In the genomic region with DNA sequence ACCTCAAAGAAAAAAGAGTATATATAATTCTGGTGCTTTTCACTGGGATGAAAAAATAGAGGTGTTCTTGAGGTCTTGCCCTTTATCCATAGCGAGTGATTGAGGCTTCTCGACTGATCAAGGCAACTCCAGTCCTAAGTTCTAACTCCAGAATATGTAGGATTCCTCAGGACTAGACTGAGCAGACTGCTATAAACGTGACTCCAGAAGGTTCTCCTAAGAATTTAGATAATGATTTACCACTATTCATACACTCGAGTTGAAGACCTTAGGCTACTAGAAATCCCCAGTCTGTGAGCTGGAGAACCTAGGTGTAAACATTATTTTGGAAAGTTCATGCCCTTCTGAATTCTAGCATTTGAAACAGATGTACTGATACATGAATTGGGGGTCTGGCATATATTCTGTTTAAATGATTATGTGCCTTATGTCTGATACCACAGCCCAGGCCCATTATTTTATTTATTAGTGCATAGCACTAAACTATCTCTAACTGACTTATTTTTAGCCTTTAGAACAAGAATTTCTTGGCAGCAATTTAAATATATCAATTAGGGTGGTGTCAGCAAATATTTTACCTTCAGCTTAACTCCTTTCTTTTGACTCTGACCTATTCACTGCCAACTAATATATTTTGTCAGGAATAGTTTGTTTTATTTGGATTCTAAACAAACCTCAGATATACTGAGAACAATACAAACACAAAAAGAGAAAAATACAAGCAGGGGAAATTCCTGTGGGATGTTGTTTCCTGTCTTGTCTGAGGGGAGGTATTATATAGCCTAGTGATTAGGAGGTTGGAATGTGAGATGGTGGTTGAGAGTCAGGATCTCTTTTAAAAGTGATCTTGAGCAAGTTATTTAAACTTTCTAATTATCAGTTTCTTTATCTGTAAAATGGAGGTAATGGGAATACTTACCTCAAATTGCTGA, we compare ENCODE assay signal across 1 cellular context.
TF ChIP-seq lines count a peak whose summit lies in the region.

No MANE protein-coding gene starts in this region.

TF ChIP-seq in HepG2, 621 proteins besides CTCF, POLR2A, EP300 and RAD21 (continued from another document and continues in another):
- TF ChIP-seq BCLAF1 (IDR thresholded peaks at IDR 0.05) (no peak), ZFP37 (CRISPR knock-in tag; IDR thresholded peaks at IDR 0.05; ENCODE audit: borderline replicate concordance) (no peak), ZNF839 (CRISPR knock-in tag; IDR thresholded peaks at IDR 0.05; ENCODE audit: borderline replicate concordance) (no peak), ZNF44 (CRISPR knock-in tag; IDR thresholded peaks at IDR 0.05) (no peak), ATAD3A (CRISPR knock-in tag; IDR thresholded peaks at IDR 0.05) (no peak), ASH2L (IDR thresholded peaks at IDR 0.05; ENCODE audit: insufficient read length, low read depth, low read length) (no peak), HNF4G (IDR thresholded peaks at IDR 0.05; ENCODE audit: borderline replicate concordance, low read depth, low read length) (no peak), HNF4G (CRISPR knock-in tag; IDR thresholded peaks at IDR 0.05; ENCODE audit: borderline replicate concordance, low read depth) (no peak), NFIC (IDR thresholded peaks at IDR 0.05; ENCODE audit: low read length) (no peak), RCOR2 (CRISPR knock-in tag; IDR thresholded peaks at IDR 0.05) (no peak), ZNF564 (CRISPR knock-in tag; IDR thresholded peaks at IDR 0.05) (no peak), ZNF615 (CRISPR knock-in tag; IDR thresholded peaks at IDR 0.05; ENCODE audit: borderline replicate concordance) (no peak), ZUFSP (CRISPR knock-in tag; IDR thresholded peaks at IDR 0.05; ENCODE audit: borderline replicate concordance) (no peak), MAFK (conservative IDR thresholded peaks at IDR 0.05 in 1 of 2, IDR thresholded peaks at IDR 0.05 in 1 of 2; ENCODE audit: low read length in 2 of 2) (peak; percentile 56 to 75; a peak in 3 of 4 replicates), ZNF503 (CRISPR knock-in tag; IDR thresholded peaks at IDR 0.05) (no peak)
- TF ChIP-seq, protein P1, sequence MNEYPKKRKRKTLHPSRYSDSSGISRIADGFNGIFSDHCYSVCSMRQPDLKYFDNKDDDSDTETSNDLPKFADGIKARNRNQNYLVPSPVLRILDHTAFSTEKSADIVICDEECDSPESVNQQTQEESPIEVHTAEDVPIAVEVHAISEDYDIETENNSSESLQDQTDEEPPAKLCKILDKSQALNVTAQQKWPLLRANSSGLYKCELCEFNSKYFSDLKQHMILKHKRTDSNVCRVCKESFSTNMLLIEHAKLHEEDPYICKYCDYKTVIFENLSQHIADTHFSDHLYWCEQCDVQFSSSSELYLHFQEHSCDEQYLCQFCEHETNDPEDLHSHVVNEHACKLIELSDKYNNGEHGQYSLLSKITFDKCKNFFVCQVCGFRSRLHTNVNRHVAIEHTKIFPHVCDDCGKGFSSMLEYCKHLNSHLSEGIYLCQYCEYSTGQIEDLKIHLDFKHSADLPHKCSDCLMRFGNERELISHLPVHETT (CRISPR knock-in tag; conservative IDR thresholded peaks at IDR 0.05) = no peak
- TF ChIP-seq, protein P2, sequence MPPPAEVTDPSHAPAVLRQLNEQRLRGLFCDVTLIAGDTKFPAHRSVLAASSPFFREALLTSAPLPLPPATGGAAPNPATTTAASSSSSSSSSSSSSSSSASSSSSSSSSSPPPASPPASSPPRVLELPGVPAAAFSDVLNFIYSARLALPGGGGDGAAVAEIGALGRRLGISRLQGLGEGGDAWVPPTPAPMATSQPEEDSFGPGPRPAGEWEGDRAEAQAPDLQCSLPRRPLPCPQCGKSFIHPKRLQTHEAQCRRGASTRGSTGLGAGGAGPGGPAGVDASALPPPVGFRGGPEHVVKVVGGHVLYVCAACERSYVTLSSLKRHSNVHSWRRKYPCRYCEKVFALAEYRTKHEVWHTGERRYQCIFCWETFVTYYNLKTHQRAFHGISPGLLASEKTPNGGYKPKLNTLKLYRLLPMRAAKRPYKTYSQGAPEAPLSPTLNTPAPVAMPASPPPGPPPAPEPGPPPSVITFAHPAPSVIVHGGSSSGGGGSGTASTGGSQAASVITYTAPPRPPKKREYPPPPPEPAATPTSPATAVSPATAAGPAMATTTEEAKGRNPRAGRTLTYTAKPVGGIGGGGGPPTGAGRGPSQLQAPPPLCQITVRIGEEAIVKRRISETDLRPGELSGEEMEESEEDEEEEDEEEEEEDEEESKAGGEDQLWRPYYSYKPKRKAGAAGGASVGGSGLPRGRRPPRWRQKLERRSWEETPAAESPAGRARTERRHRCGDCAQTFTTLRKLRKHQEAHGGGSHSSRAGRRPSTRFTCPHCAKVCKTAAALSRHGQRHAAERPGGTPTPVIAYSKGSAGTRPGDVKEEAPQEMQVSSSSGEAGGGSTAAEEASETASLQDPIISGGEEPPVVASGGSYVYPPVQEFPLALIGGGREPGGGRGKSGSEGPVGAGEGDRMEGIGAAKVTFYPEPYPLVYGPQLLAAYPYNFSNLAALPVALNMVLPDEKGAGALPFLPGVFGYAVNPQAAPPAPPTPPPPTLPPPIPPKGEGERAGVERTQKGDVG (CRISPR knock-in tag; IDR thresholded peaks at IDR 0.05; ENCODE audit: borderline replicate concordance) = no peak
- TF ChIP-seq, protein P3, sequence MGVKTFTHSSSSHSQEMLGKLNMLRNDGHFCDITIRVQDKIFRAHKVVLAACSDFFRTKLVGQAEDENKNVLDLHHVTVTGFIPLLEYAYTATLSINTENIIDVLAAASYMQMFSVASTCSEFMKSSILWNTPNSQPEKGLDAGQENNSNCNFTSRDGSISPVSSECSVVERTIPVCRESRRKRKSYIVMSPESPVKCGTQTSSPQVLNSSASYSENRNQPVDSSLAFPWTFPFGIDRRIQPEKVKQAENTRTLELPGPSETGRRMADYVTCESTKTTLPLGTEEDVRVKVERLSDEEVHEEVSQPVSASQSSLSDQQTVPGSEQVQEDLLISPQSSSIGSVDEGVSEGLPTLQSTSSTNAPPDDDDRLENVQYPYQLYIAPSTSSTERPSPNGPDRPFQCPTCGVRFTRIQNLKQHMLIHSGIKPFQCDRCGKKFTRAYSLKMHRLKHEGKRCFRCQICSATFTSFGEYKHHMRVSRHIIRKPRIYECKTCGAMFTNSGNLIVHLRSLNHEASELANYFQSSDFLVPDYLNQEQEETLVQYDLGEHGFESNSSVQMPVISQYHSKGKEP (CRISPR knock-in tag; IDR thresholded peaks at IDR 0.05) = no peak
- TF ChIP-seq, protein P4, sequence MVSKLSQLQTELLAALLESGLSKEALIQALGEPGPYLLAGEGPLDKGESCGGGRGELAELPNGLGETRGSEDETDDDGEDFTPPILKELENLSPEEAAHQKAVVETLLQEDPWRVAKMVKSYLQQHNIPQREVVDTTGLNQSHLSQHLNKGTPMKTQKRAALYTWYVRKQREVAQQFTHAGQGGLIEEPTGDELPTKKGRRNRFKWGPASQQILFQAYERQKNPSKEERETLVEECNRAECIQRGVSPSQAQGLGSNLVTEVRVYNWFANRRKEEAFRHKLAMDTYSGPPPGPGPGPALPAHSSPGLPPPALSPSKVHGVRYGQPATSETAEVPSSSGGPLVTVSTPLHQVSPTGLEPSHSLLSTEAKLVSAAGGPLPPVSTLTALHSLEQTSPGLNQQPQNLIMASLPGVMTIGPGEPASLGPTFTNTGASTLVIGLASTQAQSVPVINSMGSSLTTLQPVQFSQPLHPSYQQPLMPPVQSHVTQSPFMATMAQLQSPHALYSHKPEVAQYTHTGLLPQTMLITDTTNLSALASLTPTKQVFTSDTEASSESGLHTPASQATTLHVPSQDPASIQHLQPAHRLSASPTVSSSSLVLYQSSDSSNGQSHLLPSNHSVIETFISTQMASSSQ (IDR thresholded peaks at IDR 0.05; ENCODE audit: low read depth) = peak; percentile 77
- TF ChIP-seq, protein P4 (CRISPR knock-in tag; IDR thresholded peaks at IDR 0.05; ENCODE audit: borderline replicate concordance) = peak; percentile 78; the same call in 1 of the 2 replicates
- TF ChIP-seq, protein P5, sequence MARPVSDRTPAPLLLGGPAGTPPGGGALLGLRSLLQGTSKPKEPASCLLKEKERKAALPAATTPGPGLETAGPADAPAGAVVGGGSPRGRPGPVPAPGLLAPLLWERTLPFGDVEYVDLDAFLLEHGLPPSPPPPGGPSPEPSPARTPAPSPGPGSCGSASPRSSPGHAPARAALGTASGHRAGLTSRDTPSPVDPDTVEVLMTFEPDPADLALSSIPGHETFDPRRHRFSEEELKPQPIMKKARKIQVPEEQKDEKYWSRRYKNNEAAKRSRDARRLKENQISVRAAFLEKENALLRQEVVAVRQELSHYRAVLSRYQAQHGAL (CRISPR knock-in tag; IDR thresholded peaks at IDR 0.05; ENCODE audit: not compliant biosample characterization) = no peak
